ENCODE assay signal across 31 cellular contexts in genomic region chr3:98450372-98450771, GRCh38. TPM values are rescaled to one million over a fixed set of nuclear protein-coding genes. Genes with fewer than 3 reads are reported as not detected.
"Had no signal": no experiment of that assay in that cellular context is flagged by ENCODE, and none has a peak within 500 bp of the region (broad histone marks: within the 10 kb centered on the region; RNA-seq: fewer than 3 reads in every experiment).

No MANE protein-coding gene starts in this region.

- H3K27me3 Mint-ChIP-seq: activated CD4-positive, alpha-beta memory T cell treated with anti-CD3 and anti-CD28 coated beads, Interleukin-2, amount 10 ng/mL, durations not matched to agents 7 days and 5 days; activated CD8-positive, alpha-beta memory T cell treated with anti-CD3 and anti-CD28 coated beads, Interleukin-2, amount 10 ng/mL, durations not matched to agents 7 days and 5 days had no signal

- H3K9me3 ChIP-seq: ascending aorta had no signal

- H3K36me3 Mint-ChIP-seq: activated naive CD4-positive, alpha-beta T cell treated with anti-CD3 and anti-CD28 coated beads, Interleukin-2, amount 50 U/mL, for 24 hours had no signal

- H3K27ac ChIP-seq: ascending aorta, cardiac muscle cell, WERI-Rb-1 had no signal

- H3K4me3 Mint-ChIP-seq: activated CD4-positive, alpha-beta memory T cell treated with anti-CD3 and anti-CD28 coated beads, Interleukin-2, amount 10 ng/mL, durations not matched to agents 7 days and 5 days; activated CD8-positive, alpha-beta memory T cell treated with anti-CD3 and anti-CD28 coated beads, Interleukin-2, amount 10 ng/mL, durations not matched to agents 7 days and 5 days; activated naive CD4-positive, alpha-beta T cell treated with anti-CD3 and anti-CD28 coated beads, Interleukin-2, amount 50 U/mL, for 24 hours; activated naive CD8-positive, alpha-beta T cell treated with anti-CD3 and anti-CD28 coated beads, Interleukin-2, amount 10 ng/mL, durations not matched to agents 7 days and 5 days had no signal

- H3K4me1 ChIP-seq: ascending aorta had no signal

- H3K27me3 ChIP-seq: ascending aorta, cardiac muscle cell had no signal

- H3K9me3 Mint-ChIP-seq: activated CD4-positive, alpha-beta memory T cell treated with anti-CD3 and anti-CD28 coated beads, Interleukin-2, amount 10 ng/mL, durations not matched to agents 7 days and 5 days; activated naive CD4-positive, alpha-beta T cell treated with anti-CD3 and anti-CD28 coated beads, Interleukin-2, amount 50 U/mL, for 24 hours had no signal

- H3K4me3 ChIP-seq: ascending aorta, cardiac muscle cell had no signal

- ATAC-seq: activated CD8-positive, alpha-beta memory T cell treated with anti-CD3 and anti-CD28 coated beads, Interleukin-2, amount 10 ng/mL, durations not matched to agents 7 days and 5 days had no signal

- H3K36me3 ChIP-seq: ascending aorta, cardiac muscle cell, WERI-Rb-1 had no signal

- DNase-seq: activated CD4-positive, alpha-beta memory T cell treated with anti-CD3 and anti-CD28 coated beads, Interleukin-2, amount 10 ng/mL, durations not matched to agents 7 days and 5 days; activated CD4-positive, alpha-beta T cell treated with anti-CD3 and anti-CD28 coated beads for 1 hour; activated CD4-positive, alpha-beta T cell treated with anti-CD3 and anti-CD28 coated beads for 48 hours; activated CD4-positive, CD25-positive, alpha-beta regulatory T cell; activated CD8-positive, alpha-beta memory T cell treated with anti-CD3 and anti-CD28 coated beads for 24 hours; activated CD8-positive, alpha-beta memory T cell treated with anti-CD3 and anti-CD28 coated beads, Interleukin-2, amount 10 ng/mL, durations not matched to agents 7 days and 5 days; activated CD8-positive, alpha-beta memory T cell treated with anti-CD3 and anti-CD28 coated beads, Interleukin-2, amount 50 U/mL, for 48 hours; activated effector memory CD4-positive, alpha-beta T cell treated with anti-CD3 and anti-CD28 coated beads, Interleukin-2, amount 50 U/mL, for 16 hours; activated naive CD4-positive, alpha-beta T cell treated with Interleukin-2 at 50 U/mL for 16 hours; activated naive CD8-positive, alpha-beta T cell treated with anti-CD3 and anti-CD28 coated beads, Interleukin-2, amount 10 ng/mL, durations not matched to agents 7 days and 5 days; activated T-cell treated with anti-CD3 and anti-CD28 coated beads, Interleukin-2, amount 50 U/mL, for 48 hours; amygdala; MM.1S; NCI-H1092; NCI-H1436 treated with DMSO at 0.1 percent for 48 hours; NCI-H1694 treated with DMSO at 0.1 percent for 48 hours; NCI-H2029; NCI-H345; NCI-H524 treated with DMSO at 0.1 percent for 48 hours; NK-92 treated with Interleukin-12 subunit alpha and Interleukin-12 subunit beta, amount 100 ng/mL, for 24 hours; OCI-M1; Right ventricle myocardium superior; SW 1271; T-helper 9 cell; WERI-Rb-1 had no signal

- H3K27ac Mint-ChIP-seq: activated CD4-positive, alpha-beta memory T cell treated with anti-CD3 and anti-CD28 coated beads, Interleukin-2, amount 10 ng/mL, durations not matched to agents 7 days and 5 days; activated CD8-positive, alpha-beta memory T cell treated with anti-CD3 and anti-CD28 coated beads, Interleukin-2, amount 10 ng/mL, durations not matched to agents 7 days and 5 days; activated naive CD4-positive, alpha-beta T cell treated with anti-CD3 and anti-CD28 coated beads, Interleukin-2, amount 50 U/mL, for 24 hours had no signal

RNA-seq across cellular contexts. Expression of gene OR5K1, which starts 12.6 kb away (rescaled TPM):
- total RNA-seq: activated CD4-positive, alpha-beta memory T cell treated with anti-CD3 and anti-CD28 coated beads, Interleukin-2, amount 10 ng/mL, durations not matched to agents 7 days and 5 days; activated CD8-positive, alpha-beta memory T cell treated with anti-CD3 and anti-CD28 coated beads, Interleukin-2, amount 10 ng/mL, durations not matched to agents 7 days and 5 days; activated naive CD8-positive, alpha-beta T cell treated with anti-CD3 and anti-CD28 coated beads, Interleukin-2, amount 10 ng/mL, durations not matched to agents 7 days and 5 days; cardiac muscle cell; LHCN-M2; NCI-H460; Right ventricle myocardium superior had no signal
- polyA plus RNA-seq: adipose tissue, cardiac muscle cell had no signal

RNA-seq across cellular contexts. Expression of gene OR5K2, which starts 47.1 kb away (rescaled TPM):
- total RNA-seq: activated CD4-positive, alpha-beta memory T cell treated with anti-CD3 and anti-CD28 coated beads, Interleukin-2, amount 10 ng/mL, durations not matched to agents 7 days and 5 days; activated CD8-positive, alpha-beta memory T cell treated with anti-CD3 and anti-CD28 coated beads, Interleukin-2, amount 10 ng/mL, durations not matched to agents 7 days and 5 days; activated naive CD8-positive, alpha-beta T cell treated with anti-CD3 and anti-CD28 coated beads, Interleukin-2, amount 10 ng/mL, durations not matched to agents 7 days and 5 days; ascending aorta; cardiac muscle cell; LHCN-M2; NCI-H460; Right ventricle myocardium superior had no signal
- polyA plus RNA-seq: adipose tissue, cardiac muscle cell had no signal

RNA-seq across cellular contexts. Expression of gene OR5K3, which starts 59.9 kb away (rescaled TPM):
- total RNA-seq: activated CD4-positive, alpha-beta memory T cell treated with anti-CD3 and anti-CD28 coated beads, Interleukin-2, amount 10 ng/mL, durations not matched to agents 7 days and 5 days; activated CD8-positive, alpha-beta memory T cell treated with anti-CD3 and anti-CD28 coated beads, Interleukin-2, amount 10 ng/mL, durations not matched to agents 7 days and 5 days; activated naive CD8-positive, alpha-beta T cell treated with anti-CD3 and anti-CD28 coated beads, Interleukin-2, amount 10 ng/mL, durations not matched to agents 7 days and 5 days; ascending aorta; cardiac muscle cell; LHCN-M2; NCI-H460; Right ventricle myocardium superior had no signal
- polyA plus RNA-seq: adipose tissue, cardiac muscle cell had no signal
